8 cellular contexts compared by ENCODE assay signal in the genomic region with DNA sequence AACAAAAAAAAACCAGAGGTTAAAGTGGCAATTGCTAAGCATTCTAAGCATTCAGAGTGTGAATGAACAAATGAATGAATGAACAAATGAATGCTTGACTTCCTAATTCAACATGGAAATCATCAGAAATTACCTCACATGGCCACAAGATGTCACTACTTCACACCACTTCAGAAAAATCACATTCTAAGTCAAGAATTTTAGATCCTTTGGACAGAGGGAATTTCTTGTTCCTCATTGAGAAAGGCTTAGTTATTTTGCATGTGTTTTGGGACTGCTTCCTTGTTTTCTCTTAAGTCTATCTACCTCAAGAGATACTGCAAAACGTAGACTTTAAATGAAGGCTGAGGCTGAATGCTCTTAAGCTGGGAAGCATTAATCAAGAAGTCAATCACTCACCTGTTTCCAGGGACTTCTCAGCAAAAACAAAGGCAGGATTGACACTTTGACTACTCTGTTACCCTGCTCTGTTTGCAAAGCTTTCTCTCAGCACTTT.
DNase-seq lines count a peak whose midpoint lies in the region; ATAC-seq, FAIRE-seq and TF ChIP-seq lines count a peak whose summit lies in the region.

No MANE protein-coding gene starts in this region.

- peaks cover 0 to 4% (median 0%) of the 10 kb centered on the region in 7 donors for H3K9me3 Mint-ChIP-seq in naive B cell

- H3K4me3 ChIP-seq in Jurkat, Clone E6-1 (ENCODE audit: low read length) = no peak overlapping the region
- H3K4me3 ChIP-seq in PC-3 (ENCODE audit: low read length) (no peak overlapping the region), endothelial cell of umbilical vein (replicated peaks in 1 of 3; ENCODE audit: insufficient read depth in 1 of 3, low read depth in 1 of 3, low read length in 3 of 3) (no peak overlapping the region)

- ATAC-seq in PC-3 (no peak), naive B cell (ENCODE audit: low read depth in 2 of 2) (no peak), HG03571 (IDR thresholded peaks at IDR 0.05; ENCODE audit: unreplicated experiment) (no peak)

- H3K4me1 ChIP-seq in PC-3 (ENCODE audit: insufficient read depth, low read length) = no peaks in the 10 kb centered on the region
- no peaks in the 10 kb centered on the region for H3K4me1 ChIP-seq in endothelial cell of umbilical vein (ENCODE audit: control insufficient read depth, extremely low read depth, insufficient read depth, low read length)

- TF ChIP-seq POLR2A in endothelial cell of umbilical vein (IDR thresholded peaks at IDR 0.05; ENCODE audit: low read depth, low read length) = no peak

- H3K27me3 ChIP-seq in PC-3 (ENCODE audit: low read length) = no peaks in the 10 kb centered on the region
- H3K27me3 ChIP-seq in endothelial cell of umbilical vein (ENCODE audit: control insufficient read depth in 2 of 2, insufficient read depth in 2 of 2, low read length in 2 of 2) = no peaks in the 10 kb centered on the region

- POLR2A ChIA-PET in PC-3 (lab: Charles Lee; ENCODE audit: unreplicated experiment) = no interaction called here
- POLR2A ChIA-PET in endothelial cell of umbilical vein (lab: Charles Lee) = no interaction called here

- H3K9ac ChIP-seq in PC-3 (ENCODE audit: low read length) (no peak overlapping the region), endothelial cell of umbilical vein (replicated peaks; ENCODE audit: extremely low read depth, insufficient read depth, low read length) (no peak overlapping the region)

- H3K36me3 ChIP-seq in PC-3 (ENCODE audit: low read depth, low read length) (no peaks in the 10 kb centered on the region), endothelial cell of umbilical vein (ENCODE audit: control insufficient read depth in 2 of 2, extremely low read depth in 1 of 2, insufficient read depth in 2 of 2, low read length in 2 of 2) (no peaks in the 10 kb centered on the region)

- H3K4me1 Mint-ChIP-seq in naive B cell = no peaks in the 10 kb centered on the region

- FAIRE-seq in endothelial cell of umbilical vein (lab: Jason Lieb, UNC) = peak; percentile 94

- H3K79me2 ChIP-seq in PC-3 (ENCODE audit: low read length) (no peaks in the 10 kb centered on the region), endothelial cell of umbilical vein (ENCODE audit: control insufficient read depth, insufficient read depth, low read length) (no peaks in the 10 kb centered on the region)

- H3K4me2 ChIP-seq in PC-3 (ENCODE audit: low read length) (no peak overlapping the region), endothelial cell of umbilical vein (ENCODE audit: insufficient read depth, low read length) (no peak overlapping the region)

- no peaks in the 10 kb centered on the region for H3F3A ChIP-seq in PC-3 (ENCODE audit: low read length, unreplicated experiment)

- H4K20me1 ChIP-seq in PC-3 (ENCODE audit: low read length) = no peaks in the 10 kb centered on the region
- H4K20me1 ChIP-seq in endothelial cell of umbilical vein (replicated peaks; ENCODE audit: control insufficient read depth, extremely low read depth, insufficient read depth, low read length) = no peaks in the 10 kb centered on the region

- no peaks in the 10 kb centered on the region for H3K27me3 Mint-ChIP-seq in naive B cell

- no peak overlapping the region for H3K27ac Mint-ChIP-seq in naive B cell

- intact Hi-C loops in PC-3 (cut with micrococcal nuclease) (loop anchor here (1.0 to 5.0 kb wide), 4 partner anchors 34 to 437 kb away; a partner anchor contains a TSS), endothelial cell of umbilical vein (cut with micrococcal nuclease) (loop anchor here (1.0 kb wide), 3 partner anchors 34 to 437 kb away; no protein-coding TSS in a partner anchor)

- H3K9me1 ChIP-seq in endothelial cell of umbilical vein (replicated peaks; ENCODE audit: control insufficient read depth, extremely low read depth, insufficient read depth, low read length) = no peaks in the 10 kb centered on the region

- no peak overlapping the region for H3K4me3 Mint-ChIP-seq in naive B cell

- CTCF ChIA-PET in PC-3 (lab: Charles Lee) (interaction anchor here (1.4 kb wide), 1 partner anchor 35 kb away, joined by 6 read pairs; no protein-coding TSS in a partner anchor), endothelial cell of umbilical vein (lab: Charles Lee) (interaction anchor here (0.7 to 3.7 kb wide), 5 partner anchors 15 to 436 kb away, joined by 3 to 67 read pairs (median 5); no protein-coding TSS in a partner anchor)

- no peak overlapping the region for H2AFZ ChIP-seq in PC-3 (ENCODE audit: low read length)
- no peak overlapping the region for H2AFZ ChIP-seq in endothelial cell of umbilical vein (ENCODE audit: low read depth, low read length)

- H3K27ac ChIP-seq in PC-3 (ENCODE audit: low read length) = no peak overlapping the region
- H3K27ac ChIP-seq in endothelial cell of umbilical vein (ENCODE audit: insufficient read depth, low read depth, low read length) = no peak overlapping the region

- peak; percentile 43 for DNase-seq in AG08395 (ENCODE audit: low spot score)
- DNase-seq in Jurkat, Clone E6-1 (ENCODE audit: low read depth, low spot score) = peak; percentile 52
- peak; percentile 73 for DNase-seq in PC-3
- peak; percentile 65 for DNase-seq in endothelial cell of umbilical vein (ENCODE audit: low read depth, low spot score)
- DNase-seq in naive B cell = peak; percentile 3
- no peak for DNase-seq in amniotic stem cell (lab: John Stamatoyannopoulos, UW)

- no TSS peak for BruUV-seq in PC-3 (replicated peaks; lab: Mats Ljungman, UMichigan)
- no TSS peak for BruUV-seq in endothelial cell of umbilical vein (replicated peaks; lab: Mats Ljungman, UMichigan)

- TF ChIP-seq CTCF in GM12873 (IDR thresholded peaks at IDR 0.05; ENCODE audit: insufficient read depth, low read depth, low read length, missing control alignments) (peak; percentile 66), PC-3 (conservative IDR thresholded peaks at IDR 0.05; ENCODE audit: low read depth, low read length) (peak; percentile 69), endothelial cell of umbilical vein (IDR thresholded peaks at IDR 0.05; ENCODE audit: extremely low read depth in 1 of 2, insufficient read depth in 1 of 2, low read depth in 1 of 2, low read length in 2 of 2) (peak; percentile 29 to 44)

- 0 out of 2 replicates have a peak, but pooled peaks cover 3% of the 10 kb centered on the region for H3K9me3 ChIP-seq in PC-3 (ENCODE audit: low read length)
- no peaks in the 10 kb centered on the region for H3K9me3 ChIP-seq in endothelial cell of umbilical vein (replicated peaks; ENCODE audit: control insufficient read depth, insufficient read depth, low read length)

- no peaks in the 10 kb centered on the region for H3K36me3 Mint-ChIP-seq in naive B cell

- H3K9me2 ChIP-seq in PC-3 (replicated peaks; ENCODE audit: low read length) = no peaks in the 10 kb centered on the region

- dilution Hi-C loops in endothelial cell of umbilical vein (cut with MboI; ENCODE audit: extremely low pct_ligation_motif_present, low sequenced_read_pairs) = no loop called here

TF ChIP-seq in endothelial cell of umbilical vein, 7 proteins besides CTCF, POLR2A, EP300 and RAD21:
- TF ChIP-seq, protein P1, sequence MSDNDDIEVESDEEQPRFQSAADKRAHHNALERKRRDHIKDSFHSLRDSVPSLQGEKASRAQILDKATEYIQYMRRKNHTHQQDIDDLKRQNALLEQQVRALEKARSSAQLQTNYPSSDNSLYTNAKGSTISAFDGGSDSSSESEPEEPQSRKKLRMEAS (IDR thresholded peaks at IDR 0.05; ENCODE audit: insufficient read depth, insufficient read length) = no peak
- TF ChIP-seq FOS (IDR thresholded peaks at IDR 0.05; ENCODE audit: borderline replicate concordance, insufficient read depth, low read length) = no peak
- no peak for TF ChIP-seq JUN (IDR thresholded peaks at IDR 0.05; ENCODE audit: borderline replicate concordance, insufficient read depth, insufficient read length, low read depth)
- TF ChIP-seq MYC (IDR thresholded peaks at IDR 0.05; ENCODE audit: low read depth, low read length) = no peak
- no peak for TF ChIP-seq GATA2 (IDR thresholded peaks at IDR 0.05; ENCODE audit: insufficient read depth, insufficient read length, low read depth, low read length)
- no peak for TF ChIP-seq POLR2AphosphoS5 (IDR thresholded peaks at IDR 0.05; ENCODE audit: insufficient read depth, low read depth, low read length)
- no peak for TF ChIP-seq EZH2 (IDR thresholded peaks at IDR 0.05; ENCODE audit: borderline replicate concordance, low read depth, low read length, severe bottlenecking)
